ENCODE assay signal across 8 cellular contexts in genomic region chr19:45250216-45250831, GRCh38. TPM values are rescaled to one million over a fixed set of nuclear protein-coding genes. Genes with fewer than 3 reads are reported as not detected.
A peak's percentile ranks its signal among the peaks of the same experiment; 100 is the strongest.
DNase-seq lines count a peak whose midpoint lies in the region; ATAC-seq, FAIRE-seq and TF ChIP-seq lines count a peak whose summit lies in the region.

No MANE protein-coding gene starts in this region.

- TF ChIP-seq CTCF in A549 (IDR thresholded peaks at IDR 0.05), result no peak
- TF ChIP-seq CTCF in choroid plexus epithelial cell (conservative IDR thresholded peaks at IDR 0.05; ENCODE audit: low read depth, low read length), result no peak
- no peak for TF ChIP-seq CTCF in mucosa of descending colon (IDR thresholded peaks at IDR 0.05)

- peak overlapping the region; percentile 98 for H3K4me2 ChIP-seq in A549

- TF ChIP-seq POLR2A in A549 (IDR thresholded peaks at IDR 0.05; ENCODE audit: low read length), result no peak

- no peak for TF ChIP-seq RAD21 in A549 (conservative IDR thresholded peaks at IDR 0.05 in 1 of 2, IDR thresholded peaks at IDR 0.05 in 1 of 2)
- no peak for TF ChIP-seq RAD21 in Ishikawa (IDR thresholded peaks at IDR 0.05; ENCODE audit: low read depth)

- no peaks in the 10 kb centered on the region for H3K36me3 ChIP-seq in mucosa of descending colon (ENCODE audit: low read depth)

- DNase-seq in A549 (ENCODE audit: low read depth in 1 of 2, low spot score in 1 of 2) (no peak), choroid plexus epithelial cell (ENCODE audit: low read depth) (no peak), mucosa of descending colon (no peak), cortex of kidney (lab: John Stamatoyannopoulos, UW) (no peak), activated gamma-delta T cell (lab: John Stamatoyannopoulos, UW) (no peak)

- 51% methylated on average over 9 of the region's 14 CpGs for WGBS in A549 (ENCODE audit: missing lambda C conversion rate)

- H3K27ac ChIP-seq in A549, result peak overlapping the region; percentile 84 to 98

- CTCF ChIA-PET in A549 (lab: Yijun Ruan, JAX), result interaction anchor here (1.0 to 1.5 kb wide), 2 partner anchors 12 to 50 kb away, joined by 3 to 5 read pairs; no protein-coding TSS in a partner anchor

- TF ChIP-seq EP300 in A549 (IDR thresholded peaks at IDR 0.05), result no peak
- no peak for TF ChIP-seq EP300 in Ishikawa (IDR thresholded peaks at IDR 0.05; ENCODE audit: borderline replicate concordance)

- ATAC-seq in A549, result peak in 1 of 2 experiments; percentile 36; a peak in 3 of 6 replicates
- ATAC-seq in mucosa of descending colon, result peak; percentile 11
- ATAC-seq in GM18868 (IDR thresholded peaks at IDR 0.05; ENCODE audit: unreplicated experiment), result no peak
- no peak for ATAC-seq in GM18517 (IDR thresholded peaks at IDR 0.05; ENCODE audit: unreplicated experiment)

- H3K4me1 ChIP-seq in A549, result peaks cover 7% of the 10 kb centered on the region; the same call in 2 of the 3 replicates
- H3K4me1 ChIP-seq in mucosa of descending colon (ENCODE audit: low read depth), result peaks cover 12% of the 10 kb centered on the region

- no peak for FAIRE-seq in A549 (lab: Jason Lieb, UNC)

- POLR2A ChIA-PET in A549 (lab: Yijun Ruan, JAX), result no interaction called here

- intact Hi-C loops in mucosa of descending colon (cut with DNase I, micrococcal nuclease), result no loop called here

- H3K4me3 ChIP-seq in A549, result peak overlapping the region; percentile 96
- peak overlapping the region; percentile 65 for H3K4me3 ChIP-seq in choroid plexus epithelial cell (ENCODE audit: low read depth, low read length)
- H3K4me3 ChIP-seq in mucosa of descending colon, result no peak overlapping the region

- no peaks in the 10 kb centered on the region for H3K9me3 ChIP-seq in A549
- no peaks in the 10 kb centered on the region for H3K9me3 ChIP-seq in mucosa of descending colon

TF ChIP-seq in A549, 52 proteins besides CTCF, POLR2A, EP300 and RAD21:
- TF ChIP-seq HES2 (IDR thresholded peaks at IDR 0.05) (no peak), CBX8 (IDR thresholded peaks at IDR 0.05) (no peak), HOXA7 (CRISPR knock-in tag; IDR thresholded peaks at IDR 0.05) (no peak), PBX3 (IDR thresholded peaks at IDR 0.05) (no peak), HOXB5 (CRISPR knock-in tag; IDR thresholded peaks at IDR 0.05) (no peak), RCOR1 (IDR thresholded peaks at IDR 0.05; ENCODE audit: low read depth, low read length) (no peak), JUN (IDR thresholded peaks at IDR 0.05) (no peak), CEBPB (IDR thresholded peaks at IDR 0.05) (no peak), E2F6 (IDR thresholded peaks at IDR 0.05; ENCODE audit: borderline replicate concordance, low read depth) (no peak), HOXB13 (CRISPR knock-in tag; IDR thresholded peaks at IDR 0.05; ENCODE audit: low read depth) (no peak)

TF ChIP-seq in Ishikawa, 13 proteins besides CTCF, POLR2A, EP300 and RAD21:
- peak; percentile 31; the same call in 1 of the 2 replicates for TF ChIP-seq ZBTB7A (IDR thresholded peaks at IDR 0.05; ENCODE audit: low read depth)
- TF ChIP-seq TEAD4 (IDR thresholded peaks at IDR 0.05), result no peak

RNA-seq across cellular contexts. Expression of gene MARK4, which starts 0.7 kb away (rescaled TPM):
- 6.3 and 6.9 TPM in 2 replicates for polyA plus RNA-seq in A549 (2011; rRNA removed)
- 5.6 and 6.4 TPM in 2 replicates for polyA plus RNA-seq in A549 (2012; cell fraction: cytosol; rRNA removed)
- 5.5 and 7.7 TPM in 2 replicates for polyA plus RNA-seq in A549 (2012; cell fraction: nucleus; rRNA removed)
- 6.0 to 7.8 TPM (median 6.8 TPM) in 3 replicates for polyA plus RNA-seq in A549 (2017; fragmentation: RNase III; extraction: RNeasy Plus Mini Kit Qiagen cat#74134 plus additional on column Dnase treatment)
- 7.4 and 13.0 TPM in 2 replicates for polyA minus RNA-seq in A549 (2011; rRNA and poly(A)+ RNA removed)
- total RNA-seq in mucosa of descending colon, result 10 to 100 TPM; 15.7 to 34.6 (median 17.0) TPM

RNA-seq across cellular contexts. Expression of gene EXOC3L2, which starts 5.1 kb away (rescaled TPM):
- polyA plus RNA-seq in A549 (2011; rRNA removed) (0.16 and 0.20 TPM in 2 replicates), A549 (2017; fragmentation: RNase III; extraction: RNeasy Plus Mini Kit Qiagen cat#74134 plus additional on column Dnase treatment) (0.46 to 0.58 TPM (median 0.50 TPM) in 3 replicates)
- polyA plus RNA-seq in A549 (2012; cell fraction: cytosol; rRNA removed), result 0.49 and 0.76 TPM in 2 replicates
- 2.8 and 3.7 TPM in 2 replicates for polyA plus RNA-seq in A549 (2012; cell fraction: nucleus; rRNA removed)
- polyA minus RNA-seq in A549 (2011; rRNA and poly(A)+ RNA removed), result 0.15 TPM in 1 of 2 replicates, not detected in the other
- 1 to 10 TPM in 2 of 3 donors, under 1 TPM in 1; 0.70 to 1.4 (median 1.2) TPM for total RNA-seq in mucosa of descending colon
